21 cellular contexts compared by ENCODE assay signal in the genomic region with DNA sequence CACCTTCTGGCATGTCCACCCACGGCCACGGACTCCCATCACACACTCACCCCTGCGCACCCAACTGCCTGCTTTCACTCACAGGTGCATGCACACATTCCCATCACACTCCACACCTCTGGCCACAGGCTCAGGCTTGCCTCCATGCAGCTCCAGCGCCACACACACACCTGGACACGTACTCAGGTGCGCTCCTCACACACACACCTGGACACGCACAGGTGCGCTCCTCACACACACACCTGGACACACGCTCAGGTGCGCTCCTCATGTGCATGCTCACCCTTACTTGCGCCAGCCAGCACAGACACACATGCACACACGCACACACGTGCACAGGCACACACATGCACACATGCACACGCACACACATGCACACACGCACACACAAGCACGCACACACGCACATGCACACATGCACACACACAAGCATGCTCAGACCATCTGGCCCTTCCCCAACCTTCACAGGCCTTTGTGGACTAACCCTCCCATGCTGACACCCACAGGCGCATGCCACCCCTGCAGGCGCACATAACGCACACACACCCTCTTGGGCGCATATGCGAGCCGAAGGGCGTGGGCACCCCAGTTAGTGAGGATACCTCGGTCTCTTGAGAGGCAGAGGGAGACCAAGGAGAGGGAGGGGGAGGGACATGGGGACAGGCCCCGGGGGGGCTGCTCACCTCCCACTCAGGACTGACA. TPM values are rescaled to one million over a fixed set of nuclear protein-coding genes. Genes with fewer than 3 reads are reported as not detected.
"Had no signal": no experiment of that assay in that cellular context is flagged by ENCODE, and none has a peak within 500 bp of the region (broad histone marks: within the 10 kb centered on the region; RNA-seq: fewer than 3 reads in every experiment).

No MANE protein-coding gene starts in this region.

- H3K27me3 ChIP-seq: pancreas had no signal

- H3K27ac ChIP-seq: body of pancreas, hepatocyte, pancreas, thoracic aorta had no signal

- H3K4me3 ChIP-seq: body of pancreas, hepatocyte, pancreas, thoracic aorta had no signal

- H2AFZ ChIP-seq: hepatocyte had no signal

- H3K79me2 ChIP-seq: hepatocyte had no signal

- H3K36me3 ChIP-seq: pancreas, thoracic aorta had no signal

- H3K4me2 ChIP-seq: hepatocyte had no signal

- H3K4me1 ChIP-seq: body of pancreas, pancreas had no signal

- FAIRE-seq: pancreas had no signal

- H3K9me3 ChIP-seq: body of pancreas, pancreas, thoracic aorta had no signal

- ATAC-seq: activated CD8-positive, alpha-beta T cell treated with anti-CD3 and anti-CD28 coated beads for 36 hours; body of pancreas; pancreas; stimulated activated naive CD8-positive, alpha-beta T cell treated with anti-CD3 and anti-CD28 coated beads, Interleukin-15, amount 100 ng/mL, for 72 hours had no signal

- DNase-seq: activated CD8-positive, alpha-beta memory T cell treated with anti-CD3 and anti-CD28 coated beads, Interleukin-2, amount 50 U/mL, for 4 hours; activated CD8-positive, alpha-beta T cell treated with anti-CD3 and anti-CD28 coated beads for 36 hours; activated naive CD4-positive, alpha-beta T cell treated with anti-CD3 and anti-CD28 coated beads for 36 hours; body of pancreas; cerebellar nuclear complex; dermis blood vessel endothelial cell; erythroblast; nephron progenitor cell; stimulated activated CD4-positive, alpha-beta T cell treated with anti-CD3 and anti-CD28 coated beads, Interleukin-15, amount 100 ng/mL, for 24 hours; stimulated activated CD4-positive, alpha-beta T cell treated with anti-CD3 and anti-CD28 coated beads, Interleukin-4, amount 100 ng/mL, for 24 hours; stimulated activated naive CD8-positive, alpha-beta T cell treated with anti-CD3 and anti-CD28 coated beads, Interleukin-15, amount 100 ng/mL, for 72 hours; T-helper 9 cell had no signal

RNA-seq across cellular contexts. Expression of gene GRIN1, which starts 8.3 kb away (rescaled TPM):
- total RNA-seq: activated CD8-positive, alpha-beta T cell treated with anti-CD3 and anti-CD28 coated beads for 36 hours; body of pancreas; hepatocyte; mesenteric fat pad; skeletal muscle tissue; thoracic aorta had no signal
- polyA plus RNA-seq: hepatocyte had no signal

RNA-seq across cellular contexts. Expression of gene LRRC26, which starts 22.6 kb away (rescaled TPM):
- total RNA-seq: activated CD8-positive, alpha-beta T cell treated with anti-CD3 and anti-CD28 coated beads for 36 hours; activated naive CD4-positive, alpha-beta T cell treated with anti-CD3 and anti-CD28 coated beads for 36 hours; dermis blood vessel endothelial cell; kidney epithelial cell; mesenteric fat pad; renal cortical epithelial cell; skeletal muscle tissue; thoracic aorta had no signal
- polyA plus RNA-seq: pancreas had no signal

RNA-seq across cellular contexts. Expression of gene TMEM210, which starts 24.6 kb away (rescaled TPM):
- total RNA-seq: activated CD8-positive, alpha-beta T cell treated with anti-CD3 and anti-CD28 coated beads for 36 hours; activated naive CD4-positive, alpha-beta T cell treated with anti-CD3 and anti-CD28 coated beads for 36 hours; activated T-helper 1 cell treated with anti-CD3 and anti-CD28 coated beads, Interleukin-12 subunit alpha, Interleukin-12 subunit beta, Interleukin-2, Interleukin-4 antibody, amounts not matched to agents 30 ng/mL and 10 ng/mL and 1 ng/mL, durations not matched to agents 14 hours and 24 hours and 36 hours; body of pancreas; dermis blood vessel endothelial cell; hepatocyte; kidney epithelial cell; lower leg skin; mesenteric fat pad; pancreas; renal cortical epithelial cell; skeletal muscle tissue; thoracic aorta had no signal
- polyA plus RNA-seq: hepatocyte, pancreas had no signal
